8 cellular contexts compared by ENCODE assay signal in the genomic region with DNA sequence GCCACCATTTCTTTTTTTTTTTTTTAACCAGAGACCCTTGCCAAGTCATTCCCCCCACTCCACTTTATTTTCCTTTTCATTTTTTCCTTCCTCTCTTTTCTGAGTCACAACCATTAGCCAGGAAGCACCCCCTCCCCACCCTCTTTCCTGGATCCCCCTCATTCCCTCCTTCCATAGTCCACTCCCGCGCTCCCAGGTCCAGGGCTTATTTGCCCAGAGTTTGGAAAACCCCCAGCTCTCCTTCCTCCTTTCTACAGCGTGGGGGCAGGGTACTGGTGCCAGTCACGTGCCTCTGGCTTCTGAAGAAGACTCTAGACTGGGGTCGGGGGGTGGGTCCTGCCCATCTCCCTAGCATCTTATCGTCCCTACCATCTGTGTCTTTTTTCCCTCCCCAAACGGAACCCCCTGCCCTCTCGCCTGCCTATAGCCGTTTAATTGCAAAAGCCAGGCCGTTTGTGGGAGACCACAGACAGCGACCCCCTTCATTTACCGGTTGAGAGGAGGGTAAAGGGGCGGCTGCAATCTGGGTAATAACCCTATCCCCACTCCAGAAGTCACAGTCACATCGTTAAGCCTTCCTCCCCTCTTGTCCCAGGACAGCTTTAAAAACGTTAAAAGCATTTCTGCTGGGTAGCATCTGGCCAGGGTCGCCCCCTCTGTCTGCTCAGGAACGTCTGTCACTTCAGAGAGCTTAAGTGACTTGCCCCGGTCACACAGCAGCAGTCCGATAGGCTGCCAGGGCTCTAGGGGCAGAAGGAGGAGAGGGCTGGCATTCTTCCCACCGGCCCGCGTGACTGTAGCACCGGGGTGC. TPM values are rescaled to one million over a fixed set of nuclear protein-coding genes. Genes with fewer than 3 reads are reported as not detected.
DNase-seq lines count a peak whose midpoint lies in the region; ATAC-seq, FAIRE-seq and TF ChIP-seq lines count a peak whose summit lies in the region.

No MANE protein-coding gene starts in this region.

- H3K27me3 ChIP-seq in HUES6 (ENCODE audit: control insufficient read depth, insufficient read depth, low read length) (no peaks in the 10 kb centered on the region), mononuclear cell (ENCODE audit: insufficient read depth, low read length) (no peaks in the 10 kb centered on the region)

- FAIRE-seq in RCC 7860 (lab: Jason Lieb, UNC): no peak

- H3K36me3 ChIP-seq in HUES6 (ENCODE audit: control insufficient read depth, insufficient read depth, low read length): peaks cover 36% of the 10 kb centered on the region

- TF ChIP-seq CTCF in coronary artery (IDR thresholded peaks at IDR 0.05) (no peak), GM13976 (IDR thresholded peaks at IDR 0.05; ENCODE audit: borderline replicate concordance, control extremely low read depth, extremely low read depth, insufficient read depth, missing control alignments) (no peak), GM13977 (IDR thresholded peaks at IDR 0.05; ENCODE audit: extremely low read depth, insufficient read depth, missing control alignments) (no peak)

- H3K27ac ChIP-seq in HUES6 (ENCODE audit: low read depth, low read length) (peak overlapping the region; percentile 24; the same call in 1 of the 2 replicates), coronary artery (peak overlapping the region; percentile 77 to 96)

- H3K9me3 ChIP-seq in HUES6 (ENCODE audit: control insufficient read depth, insufficient read depth, low read depth, low read length) (no peaks in the 10 kb centered on the region), mononuclear cell (ENCODE audit: low read depth, low read length) (no peaks in the 10 kb centered on the region)

- DNase-seq in GDM1 (lab: John Stamatoyannopoulos, UW): peak; percentile 81
- DNase-seq in RCC 7860 (ENCODE audit: low spot score): peak; percentile 46
- no peak for DNase-seq in coronary artery (ENCODE audit: low spot score)
- DNase-seq in GM13976 (ENCODE audit: low spot score): no peak
- no peak for DNase-seq in GM13977 (ENCODE audit: low spot score)

- no peak for ATAC-seq in GM18909 (IDR thresholded peaks at IDR 0.05; ENCODE audit: poor library complexity, unreplicated experiment)

- H3K4me1 ChIP-seq in HUES6 (ENCODE audit: control insufficient read depth, insufficient read depth, low read length) (peaks cover 24% of the 10 kb centered on the region), mononuclear cell (ENCODE audit: insufficient read depth, low read length) (peaks cover 71% of the 10 kb centered on the region)

- H3K9ac ChIP-seq in HUES6 (ENCODE audit: low read length): peak overlapping the region; percentile 70

- in situ Hi-C loops in GM13976 (cut with MboI; ENCODE audit: low sequenced_read_pairs, unreplicated experiment): no loop called here
- in situ Hi-C loops in GM13977 (cut with MboI; ENCODE audit: low pct_unique_long_range_greater_than_20kb, low sequenced_read_pairs, unreplicated experiment): no loop called here

- H3K4me3 ChIP-seq in HUES6 (ENCODE audit: low read depth, low read length) (peak overlapping the region; percentile 85), coronary artery (peak overlapping the region; percentile 94), mononuclear cell (ENCODE audit: low read length) (peak overlapping the region; percentile 95)

RNA-seq across cellular contexts. Expression of a gene that starts 1.0 kb away (rescaled TPM):
- total RNA-seq in mononuclear cell: 434 TPM

RNA-seq across cellular contexts. Expression of a gene that starts 3.9 kb away (rescaled TPM):
- total RNA-seq in mononuclear cell: 12.2 TPM

RNA-seq across cellular contexts. Expression of a gene that starts 8.2 kb away (rescaled TPM):
- 48.8 TPM for total RNA-seq in mononuclear cell

RNA-seq across cellular contexts. Expression of a gene that starts 18.4 kb away (rescaled TPM):
- total RNA-seq in mononuclear cell: 0.84 TPM

RNA-seq across cellular contexts. Expression of a gene that starts 19.6 kb away (rescaled TPM):
- 5.2 TPM for total RNA-seq in mononuclear cell

Comparison
In these comparisons a context has a peak if more than half of its experiments do, and no peak if none do; other contexts are left out.
1. DNase-seq: peak in GDM1 (single experiment) and RCC 7860 (single experiment); none in coronary artery (single experiment), GM13976 (single experiment) and GM13977 (single experiment).
2. Peak in every context shown above with its lines, with median percentiles within 50 percentile points of each other: H3K4me3 ChIP-seq.